Comparison of ENCODE assay signal across 21 cellular contexts in genomic region chr1:83872515-83872914, GRCh38.
"Had no signal": no experiment of that assay in that cellular context is flagged by ENCODE, and none has a peak within 500 bp of the region (broad histone marks: within the 10 kb centered on the region; RNA-seq: fewer than 3 reads in every experiment).

No MANE protein-coding gene starts in this region.

- DNase-seq: Kasumi-1, MV-4-11, NCI-H1048, NCI-H1105 treated with DMSO at 0.1 percent for 48 hours, NCI-H1417 treated with DMSO at 0.1 percent for 48 hours, NCI-H146, NCI-H1694 treated with DMSO at 0.1 percent for 48 hours, NCI-H1930, NCI-H2081, NCI-H2107, NCI-H2227 treated with DMSO at 0.1 percent for 48 hours, NCI-H524, NCI-H69, NCI-H774, Right ventricle myocardium superior, RPMI8226, SIG-M5 had no signal

- H3K4me3 ChIP-seq: K562, SJSA1, SK-N-MC had no signal

- ATAC-seq: K562 had no signal

- H3K27ac ChIP-seq: KMS-11, SJSA1, SK-N-MC had no signal
